28 cellular contexts compared by ENCODE assay signal in the genomic region with DNA sequence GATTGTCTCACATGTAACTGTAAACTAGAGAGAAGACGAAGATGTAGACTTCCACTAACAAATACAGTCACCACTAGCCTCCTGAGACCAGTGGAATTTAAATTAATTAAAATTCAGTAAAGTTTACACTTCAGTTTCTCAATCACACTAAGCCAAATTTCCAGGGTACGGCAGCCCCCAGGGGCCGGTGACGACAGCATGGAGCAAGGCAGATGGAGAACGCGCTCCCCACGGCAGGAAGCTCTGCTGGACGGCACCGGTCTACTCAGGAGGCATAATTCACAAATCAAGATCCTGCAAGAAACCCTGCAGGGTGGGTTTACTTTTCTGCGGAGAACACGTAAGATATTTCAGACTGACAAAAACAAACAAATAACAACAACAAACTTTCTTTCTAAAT.
A peak's percentile ranks its signal among the peaks of the same experiment; 100 is the strongest.
DNase-seq lines count a peak whose midpoint lies in the region; ATAC-seq and TF ChIP-seq lines count a peak whose summit lies in the region.
"Had no signal": no experiment of that assay in that cellular context is flagged by ENCODE, and none has a peak within 500 bp of the region (broad histone marks: within the 10 kb centered on the region; RNA-seq: fewer than 3 reads in every experiment).

No MANE protein-coding gene starts in this region.

- TF ChIP-seq CTCF in A673 (conservative IDR thresholded peaks at IDR 0.05; ENCODE audit: low read depth, low read length) = no peak
- TF ChIP-seq CTCF in HEK293 (tag by site-specific recombination; IDR thresholded peaks at IDR 0.05) = no peak
- TF ChIP-seq CTCF in fibroblast of lung (conservative IDR thresholded peaks at IDR 0.05 in 1 of 2, IDR thresholded peaks at IDR 0.05 in 1 of 2; ENCODE audit: low read depth in 1 of 2, low read length in 2 of 2) = no peak
- TF ChIP-seq CTCF in nephron progenitor cell (IDR thresholded peaks at IDR 0.05) = no peak

- no peak overlapping the region for H3K9ac ChIP-seq in fibroblast of lung (ENCODE audit: insufficient read depth, low read length)
- H3K9ac ChIP-seq: BLaER1 had no signal

- H3K4me3 ChIP-seq in A673 (ENCODE audit: low read depth, low read length, poor library complexity, severe bottlenecking) = no peak overlapping the region
- H3K4me3 ChIP-seq in HEK293 (ENCODE audit: low read depth, low read length) = no peak overlapping the region
- no peak overlapping the region for H3K4me3 ChIP-seq in fibroblast of lung (replicated peaks in 1 of 4; ENCODE audit: control extremely low read depth in 1 of 4, insufficient read depth in 1 of 4, low read depth in 3 of 4, low read length in 4 of 4)
- H3K4me3 ChIP-seq: BLaER1, GM12878, HAP-1, mucosa of descending colon, ovary, spleen, stomach had no signal

- H3K36me3 Mint-ChIP-seq in nephron progenitor cell (ENCODE audit: low read depth) = peaks cover 70% of the 10 kb centered on the region
- no peaks in the 10 kb centered on the region for H3K36me3 Mint-ChIP-seq in activated naive CD8-positive, alpha-beta T cell treated with anti-CD3 and anti-CD28 coated beads, Interleukin-2, amount 50 U/mL, for 24 hours (ENCODE audit: low read depth)
- H3K36me3 Mint-ChIP-seq: activated naive CD8-positive, alpha-beta T cell treated with anti-CD3 and anti-CD28 coated beads for 36 hours; natural killer cell; T-cell had no signal

- peaks cover 13% of the 10 kb centered on the region for H3K4me1 Mint-ChIP-seq in nephron progenitor cell
- no peaks in the 10 kb centered on the region for H3K4me1 Mint-ChIP-seq in activated naive CD8-positive, alpha-beta T cell treated with anti-CD3 and anti-CD28 coated beads, Interleukin-2, amount 50 U/mL, for 24 hours
- H3K4me1 Mint-ChIP-seq: activated CD4-positive, alpha-beta T cell treated with anti-CD3 and anti-CD28 coated beads, Interleukin-2, amount 10 ng/mL, durations not matched to agents 7 days and 5 days; activated naive CD8-positive, alpha-beta T cell treated with anti-CD3 and anti-CD28 coated beads for 36 hours; natural killer cell; T-cell had no signal

- H3K4me1 ChIP-seq in A673 (ENCODE audit: insufficient read depth, low read length, poor library complexity, severe bottlenecking) (peaks cover 23% of the 10 kb centered on the region), HEK293 (ENCODE audit: control insufficient read depth, insufficient read depth, low read length) (peaks cover 4% of the 10 kb centered on the region), fibroblast of lung (ENCODE audit: control insufficient read depth, extremely low read depth, insufficient read depth, low read length) (peaks cover 14% of the 10 kb centered on the region)
- H3K4me1 ChIP-seq: BLaER1, HAP-1, spleen had no signal

- no peak overlapping the region for H3K4me3 Mint-ChIP-seq in nephron progenitor cell
- H3K4me3 Mint-ChIP-seq in activated naive CD8-positive, alpha-beta T cell treated with anti-CD3 and anti-CD28 coated beads, Interleukin-2, amount 50 U/mL, for 24 hours = no peak overlapping the region
- H3K4me3 Mint-ChIP-seq: activated CD4-positive, alpha-beta T cell treated with anti-CD3 and anti-CD28 coated beads, Interleukin-2, amount 10 ng/mL, durations not matched to agents 7 days and 5 days; activated naive CD8-positive, alpha-beta T cell treated with anti-CD3 and anti-CD28 coated beads for 36 hours; effector memory CD8-positive, alpha-beta T cell; natural killer cell; T-cell had no signal

- H2AFZ ChIP-seq in fibroblast of lung (ENCODE audit: low read length) = no peak overlapping the region

- H3K79me2 ChIP-seq in fibroblast of lung (ENCODE audit: control insufficient read depth, insufficient read depth, low read length) = peaks cover 16% of the 10 kb centered on the region

- BruUV-seq in A673 (replicated peaks; lab: Mats Ljungman, UMichigan) = no TSS peak

- H3K36me3 ChIP-seq in A673 (ENCODE audit: insufficient read depth, low read length, poor library complexity, severe bottlenecking) = no peaks in the 10 kb centered on the region
- H3K36me3 ChIP-seq in HEK293 (ENCODE audit: control insufficient read depth in 2 of 2, insufficient read depth in 1 of 2, low read length in 2 of 2) = peaks cover 0 to 19% of the 10 kb centered on the region in 2 experiments; a peak in 2 of 3 replicates
- no peaks in the 10 kb centered on the region for H3K36me3 ChIP-seq in fibroblast of lung (ENCODE audit: control insufficient read depth, insufficient read depth, low read length)
- H3K36me3 ChIP-seq: ovary, spleen, WERI-Rb-1 had no signal

- CTCF ChIA-PET in A673 (lab: Charles Lee) = no interaction called here
- CTCF ChIA-PET in HEK293 (lab: Yijun Ruan, JAX) = no interaction called here

- H3K9me3 ChIP-seq in A673 (ENCODE audit: low read depth, low read length, poor library complexity, severe bottlenecking) (no peaks in the 10 kb centered on the region), HEK293 (ENCODE audit: control insufficient read depth, insufficient read depth, low read depth, low read length) (no peaks in the 10 kb centered on the region), fibroblast of lung (ENCODE audit: control insufficient read depth, insufficient read depth, low read depth, low read length) (no peaks in the 10 kb centered on the region)
- H3K9me3 ChIP-seq: BLaER1, HAP-1, mucosa of descending colon, ovary, spleen, stomach had no signal

- no peak overlapping the region for H3K4me2 ChIP-seq in fibroblast of lung (ENCODE audit: extremely low read depth, insufficient read depth, low read length)
- H3K4me2 ChIP-seq: BLaER1 had no signal

- H3K27ac Mint-ChIP-seq in nephron progenitor cell = peak overlapping the region; percentile 50
- H3K27ac Mint-ChIP-seq in activated naive CD8-positive, alpha-beta T cell treated with anti-CD3 and anti-CD28 coated beads, Interleukin-2, amount 50 U/mL, for 24 hours = no peak overlapping the region
- H3K27ac Mint-ChIP-seq: activated CD4-positive, alpha-beta T cell treated with anti-CD3 and anti-CD28 coated beads, Interleukin-2, amount 10 ng/mL, durations not matched to agents 7 days and 5 days; activated naive CD8-positive, alpha-beta T cell treated with anti-CD3 and anti-CD28 coated beads for 36 hours; effector memory CD8-positive, alpha-beta T cell; natural killer cell; T-cell had no signal

- peaks cover 3% of the 10 kb centered on the region for H3K9me3 Mint-ChIP-seq in nephron progenitor cell
- H3K9me3 Mint-ChIP-seq in activated naive CD8-positive, alpha-beta T cell treated with anti-CD3 and anti-CD28 coated beads, Interleukin-2, amount 50 U/mL, for 24 hours = peaks cover 3% of the 10 kb centered on the region

- no peaks in the 10 kb centered on the region for H4K20me1 ChIP-seq in fibroblast of lung (ENCODE audit: control insufficient read depth, extremely low read depth, insufficient read depth, low read length)

- ATAC-seq in activated naive CD8-positive, alpha-beta T cell treated with anti-CD3 and anti-CD28 coated beads, Interleukin-2, amount 50 U/mL, for 24 hours = no peak
- ATAC-seq: effector memory CD8-positive, alpha-beta T cell; GM12878; natural killer cell; T-cell had no signal

- no peaks in the 10 kb centered on the region for H3K27me3 Mint-ChIP-seq in nephron progenitor cell (ENCODE audit: low read depth, poor library complexity)
- H3K27me3 Mint-ChIP-seq in activated naive CD8-positive, alpha-beta T cell treated with anti-CD3 and anti-CD28 coated beads, Interleukin-2, amount 50 U/mL, for 24 hours = no peaks in the 10 kb centered on the region
- H3K27me3 Mint-ChIP-seq: activated CD4-positive, alpha-beta T cell treated with anti-CD3 and anti-CD28 coated beads, Interleukin-2, amount 10 ng/mL, durations not matched to agents 7 days and 5 days; activated naive CD8-positive, alpha-beta T cell treated with anti-CD3 and anti-CD28 coated beads for 36 hours; T-cell had no signal

- POLR2A ChIA-PET in A673 (lab: Charles Lee; ENCODE audit: low non-redundant PET) = no interaction called here
- POLR2A ChIA-PET in HEK293 (lab: Yijun Ruan, JAX) = no interaction called here

- intact Hi-C loops in A673 (cut with micrococcal nuclease; ENCODE audit: unreplicated experiment) = no loop called here

- H3K27ac ChIP-seq in A673 (ENCODE audit: low read depth, low read length, poor library complexity, severe bottlenecking) (peak overlapping the region; percentile 0), HEK293 (ENCODE audit: extremely low read depth, low read depth, low read length) (no peak overlapping the region), fibroblast of lung (ENCODE audit: insufficient read depth, low read length) (peak overlapping the region; percentile 8)
- H3K27ac ChIP-seq: BLaER1, ovary, spleen, stomach, WERI-Rb-1 had no signal

- H3K27me3 ChIP-seq in A673 (replicated peaks; ENCODE audit: insufficient read depth, low read depth, low read length, poor library complexity) (no peaks in the 10 kb centered on the region), fibroblast of lung (ENCODE audit: control insufficient read depth, insufficient read depth, low read length) (no peaks in the 10 kb centered on the region)
- H3K27me3 ChIP-seq: BLaER1, ovary, spleen, stomach had no signal

- DNase-seq in A673 (ENCODE audit: low spot score) (peak; percentile 71), fibroblast of lung (ENCODE audit: low read depth in 2 of 2) (no peak), nephron progenitor cell (no peak), anterior cingulate cortex (lab: John Stamatoyannopoulos, UW) (no peak), amniotic stem cell (lab: John Stamatoyannopoulos, UW) (no peak)
- no peak for DNase-seq in activated naive CD8-positive, alpha-beta T cell treated with anti-CD3 and anti-CD28 coated beads, Interleukin-2, amount 50 U/mL, for 24 hours
- DNase-seq: activated CD4-positive, alpha-beta T cell treated with anti-CD3 and anti-CD28 coated beads, Interleukin-2, amount 10 ng/mL, durations not matched to agents 7 days and 5 days; activated effector memory CD4-positive, alpha-beta T cell treated with Interleukin-2 at 50 U/mL for 16 hours; activated naive CD8-positive, alpha-beta T cell treated with anti-CD3 and anti-CD28 coated beads for 36 hours; caudate nucleus; cortex of kidney; effector memory CD8-positive, alpha-beta T cell; head of caudate nucleus; Kasumi-1; natural killer cell; NCI-H1436 treated with DMSO at 0.1 percent for 48 hours; ovary; retina; spleen; stimulated activated CD4-positive, alpha-beta T cell treated with anti-CD3 and anti-CD28 coated beads, Interleukin-2, amount 100 ng/mL, for 48 hours; stomach; T-cell; WERI-Rb-1 had no signal

TF ChIP-seq in HEK293, 187 proteins besides CTCF, POLR2A, EP300 and RAD21 (continues in another document):
- TF ChIP-seq ZFP41 (tag by site-specific recombination; IDR thresholded peaks at IDR 0.05; ENCODE audit: borderline replicate concordance) (no peak), ZNF629 (tag by site-specific recombination; IDR thresholded peaks at IDR 0.05) (no peak), ZIC2 (tag by site-specific recombination; IDR thresholded peaks at IDR 0.05) (0 out of 2 replicates have a peak, but pooled peaks have one; percentile 9)
